ENCODE assay signal across 8 cellular contexts in genomic region chrX:27336466-27337091, GRCh38.
DNase-seq lines count a peak whose midpoint lies in the region; ATAC-seq and TF ChIP-seq lines count a peak whose summit lies in the region.

No MANE protein-coding gene starts in this region.

- no peaks in the 10 kb centered on the region for H3K27me3 ChIP-seq in ACC112 (ENCODE audit: insufficient read depth, low read length)

- TF ChIP-seq CTCF in GM12864 (IDR thresholded peaks at IDR 0.05; ENCODE audit: low read depth, low read length, missing control alignments): peak; percentile 67

- H3K4me3 ChIP-seq in ACC112 (ENCODE audit: low read depth, low read length) (peak overlapping the region; percentile 63), GM12864 (ENCODE audit: low read depth, low read length) (no peak overlapping the region)

- H3K4me1 ChIP-seq in ACC112 (ENCODE audit: control insufficient read depth, insufficient read depth, low read length, unreplicated experiment): no peaks in the 10 kb centered on the region

- no peak for ATAC-seq in GM21447 (IDR thresholded peaks at IDR 0.05; ENCODE audit: unreplicated experiment)

- DNase-seq in GM12864 (ENCODE audit: low read depth): no peak
- DNase-seq in HT1080 (ENCODE audit: low read depth): peak; percentile 34
- DNase-seq in SHP77 (lab: John Stamatoyannopoulos, UW): peak; percentile 4
- peak; percentile 9 for DNase-seq in central memory CD4-positive, alpha-beta T cell
- DNase-seq in medulla oblongata (ENCODE audit: extremely low spot score): peak; percentile 18
- DNase-seq in 8988T: no peak

- H3K36me3 ChIP-seq in ACC112 (ENCODE audit: insufficient read depth, low read length): no peaks in the 10 kb centered on the region

- H2AFZ ChIP-seq in ACC112 (ENCODE audit: low read length, unreplicated experiment): peak overlapping the region; percentile 12

- H3K27ac ChIP-seq in ACC112 (ENCODE audit: low read depth, low read length): no peak overlapping the region

- H3K79me2 ChIP-seq in ACC112 (ENCODE audit: control insufficient read depth, insufficient read depth, low read length, unreplicated experiment): no peaks in the 10 kb centered on the region

Comparison
In these comparisons a context has a peak if more than half of its experiments do, and no peak if none do; other contexts are left out.
1. DNase-seq: peak in HT1080 (single experiment), SHP77 (2 of 2), central memory CD4-positive, alpha-beta T cell (single experiment) and medulla oblongata (single experiment); none in GM12864 (single experiment) and 8988T (single experiment).